Comparison of ENCODE assay signal across 8 cellular contexts in the genomic region with DNA sequence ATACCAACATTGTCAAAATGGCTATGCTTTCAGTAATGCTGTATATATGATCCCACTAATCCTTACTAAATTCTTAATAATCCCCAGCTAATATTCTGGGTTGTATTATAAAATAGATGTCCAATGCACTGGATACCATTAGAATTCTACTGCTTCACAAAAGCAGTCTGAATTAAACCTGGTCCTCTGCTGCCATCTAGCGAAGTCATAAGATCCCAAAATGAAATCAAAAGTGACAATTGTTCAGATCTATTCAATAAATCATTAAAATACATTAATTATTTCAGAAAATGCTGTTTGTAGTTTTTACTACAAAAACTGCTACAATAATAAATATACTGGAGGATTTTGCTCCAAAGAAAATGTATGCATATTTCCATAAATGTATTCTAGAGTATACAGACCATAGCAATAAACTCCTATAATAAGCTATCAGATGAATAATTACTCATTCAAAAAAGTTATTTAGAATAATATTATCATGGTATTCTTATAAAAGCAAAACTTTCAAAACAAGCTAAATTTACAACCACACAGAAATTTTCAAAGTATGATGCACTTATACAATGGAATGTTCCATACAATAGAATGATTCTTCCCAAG.
DNase-seq lines count a peak whose midpoint lies in the region; ATAC-seq and TF ChIP-seq lines count a peak whose summit lies in the region.

No MANE protein-coding gene starts in this region.

- no peaks in the 10 kb centered on the region for H3K36me3 ChIP-seq in CD8-positive, alpha-beta T cell (ENCODE audit: insufficient read depth, low read length)
- H3K36me3 ChIP-seq in gastroesophageal sphincter: no peaks in the 10 kb centered on the region

- no peak overlapping the region for H3K27ac ChIP-seq in CD8-positive, alpha-beta T cell (ENCODE audit: low read depth, low read length)
- no peak overlapping the region for H3K27ac ChIP-seq in gastroesophageal sphincter

- H3K4me3 Mint-ChIP-seq in CD8-positive, alpha-beta T cell: no peak overlapping the region

- DNase-seq in CD8-positive, alpha-beta T cell: peak in 6 of 7 experiments; percentile 7 to 49 (median 24)
- DNase-seq in NCI-H2196 (lab: John Stamatoyannopoulos, UW; ENCODE audit: unreplicated experiment) (peak; percentile 66), putamen (ENCODE audit: low spot score) (peak; percentile 57), GM19238 (ENCODE audit: insufficient read length, low spot score) (no peak)
- peak; percentile 19 to 31 for DNase-seq in activated CD4-positive, alpha-beta T cell treated with anti-CD3 and anti-CD28 coated beads, Interleukin-2, amount 50 U/mL, for 4 hours

- H3K36me3 Mint-ChIP-seq in CD8-positive, alpha-beta T cell: peaks cover 3% of the 10 kb centered on the region

- H3K27me3 Mint-ChIP-seq in CD8-positive, alpha-beta T cell (ENCODE audit: low read depth): no peaks in the 10 kb centered on the region

- 0% methylated on average over 1 of the region's 1 CpG for WGBS in gastroesophageal sphincter (ENCODE audit: low coverage in 1 of 2), 2 donors

- no peak for TF ChIP-seq POLR2A in gastroesophageal sphincter (IDR thresholded peaks at IDR 0.05)

- H3K27me3 ChIP-seq in CD8-positive, alpha-beta T cell (ENCODE audit: insufficient read depth, low read length): no peaks in the 10 kb centered on the region
- no peaks in the 10 kb centered on the region for H3K27me3 ChIP-seq in gastroesophageal sphincter

- ATAC-seq in CD8-positive, alpha-beta T cell: no peak
- ATAC-seq in GM18502 (IDR thresholded peaks at IDR 0.05; ENCODE audit: poor library complexity, unreplicated experiment) (peak; percentile 60), gastroesophageal sphincter (no peak), HG02840 (IDR thresholded peaks at IDR 0.05; ENCODE audit: low FRiP score, unreplicated experiment) (no peak)

- POLR2A ChIA-PET in CD8-positive, alpha-beta T cell (lab: Charles Lee): no interaction called here

- TF ChIP-seq CTCF in CD8-positive, alpha-beta T cell (IDR thresholded peaks at IDR 0.05): peak; percentile 86
- TF ChIP-seq CTCF in gastroesophageal sphincter (IDR thresholded peaks at IDR 0.05): peak; percentile 45 to 66 (median 54)

- peaks cover 9% of the 10 kb centered on the region for H3K4me1 Mint-ChIP-seq in CD8-positive, alpha-beta T cell (ENCODE audit: low read depth)

- no peak overlapping the region for H3K27ac Mint-ChIP-seq in CD8-positive, alpha-beta T cell

- H3K4me3 ChIP-seq in CD8-positive, alpha-beta T cell (ENCODE audit: low read depth, low read length): no peak overlapping the region
- H3K4me3 ChIP-seq in gastroesophageal sphincter: no peak overlapping the region

- TF ChIP-seq EP300 in gastroesophageal sphincter (IDR thresholded peaks at IDR 0.05): no peak

- no peaks in the 10 kb centered on the region for H3K9me3 Mint-ChIP-seq in CD8-positive, alpha-beta T cell

- no peaks in the 10 kb centered on the region for H3K9me3 ChIP-seq in CD8-positive, alpha-beta T cell (ENCODE audit: low read length)
- H3K9me3 ChIP-seq in gastroesophageal sphincter: no peaks in the 10 kb centered on the region

- intact Hi-C loops in CD8-positive, alpha-beta T cell (cut with DNase I, micrococcal nuclease): loop anchor here (1.0 to 10.0 kb wide), 9 partner anchors 89 to 1804 kb away; no protein-coding TSS in a partner anchor

- H3K4me1 ChIP-seq in CD8-positive, alpha-beta T cell (ENCODE audit: insufficient read depth, low read length): peaks cover 5% of the 10 kb centered on the region
- peaks cover 0 to 15% (median 0%) of the 10 kb centered on the region in 3 donors for H3K4me1 ChIP-seq in gastroesophageal sphincter

- CTCF ChIA-PET in CD8-positive, alpha-beta T cell (lab: Charles Lee): interaction anchor here (0.7 to 3.9 kb wide), 23 partner anchors 8 to 1731 kb away, joined by 3 to 29 read pairs (median 4); no protein-coding TSS in a partner anchor
